8 cellular contexts compared by ENCODE assay signal in genomic region chr19:1170938-1171754, GRCh38. TPM values are rescaled to one million over a fixed set of nuclear protein-coding genes. Genes with fewer than 3 reads are reported as not detected.
DNase-seq lines count a peak whose midpoint lies in the region; ATAC-seq, FAIRE-seq and TF ChIP-seq lines count a peak whose summit lies in the region.

No MANE protein-coding gene starts in this region.

- peaks cover 7% of the 10 kb centered on the region for H4K20me1 ChIP-seq in HepG2 (ENCODE audit: insufficient read depth, low read length)

- peak; percentile 75 for DNase-seq in HepG2 (ENCODE audit: low spot score)
- DNase-seq in right lobe of liver: no peak
- DNase-seq in breast epithelium (ENCODE audit: low spot score in 2 of 2): no peak
- DNase-seq in vagina (ENCODE audit: extremely low spot score in 2 of 2): no peak
- no peak for DNase-seq in activated effector memory CD4-positive, alpha-beta T cell treated with anti-CD3 and anti-CD28 coated beads, Interleukin-2, amount 50 U/mL, for 16 hours
- no peak for DNase-seq in UCSD-AML1 (lab: John Stamatoyannopoulos, UW; ENCODE audit: unreplicated experiment)

- 0 out of 4 replicates have a peak, but pooled peaks of 1 of the 2 experiments have one; percentile 29 for TF ChIP-seq POLR2A in HepG2 (IDR thresholded peaks at IDR 0.05; ENCODE audit: insufficient read depth in 1 of 2, low read depth in 2 of 2, low read length in 2 of 2)
- TF ChIP-seq POLR2A in right lobe of liver (IDR thresholded peaks at IDR 0.05): no peak
- no peak for TF ChIP-seq POLR2A in breast epithelium (IDR thresholded peaks at IDR 0.05)
- no peak for TF ChIP-seq POLR2A in vagina (IDR thresholded peaks at IDR 0.05)

- H3K4me3 ChIP-seq in HepG2 (replicated peaks in 1 of 3; ENCODE audit: insufficient read depth in 1 of 3, low read depth in 2 of 3, low read length in 3 of 3) (peak overlapping the region; percentile 81 to 94 (median 89); a peak in 5 of 6 replicates), right lobe of liver (no peak overlapping the region), breast epithelium (peak overlapping the region in 2 of 3 donors; percentile 91 to 95), muscle layer of colon (ENCODE audit: low read depth in 1 of 2, low read length in 2 of 2) (peak overlapping the region; percentile 25 to 38), vagina (peak overlapping the region; percentile 57 to 77)

- BruUV-seq in HepG2 (replicated peaks; lab: Mats Ljungman, UMichigan): no TSS peak

- H3K36me3 ChIP-seq in HepG2 (replicated peaks in 1 of 2; ENCODE audit: control insufficient read depth in 1 of 2, insufficient read depth in 2 of 2, low read length in 2 of 2): no peaks in the 10 kb centered on the region; a peak in 1 of 5 replicates
- no peaks in the 10 kb centered on the region for H3K36me3 ChIP-seq in right lobe of liver
- H3K36me3 ChIP-seq in breast epithelium: no peaks in the 10 kb centered on the region
- H3K36me3 ChIP-seq in muscle layer of colon (ENCODE audit: insufficient read depth, low read length): no peaks in the 10 kb centered on the region
- H3K36me3 ChIP-seq in vagina: peaks cover 0 to 6% of the 10 kb centered on the region in 2 donors

- peak overlapping the region; percentile 75 for H3K27ac ChIP-seq in HepG2 (ENCODE audit: extremely low read length, insufficient read depth, low read length)
- H3K27ac ChIP-seq in right lobe of liver: peak overlapping the region in 1 of 3 donors; percentile 91
- peak overlapping the region; percentile 99 for H3K27ac ChIP-seq in breast epithelium
- peak overlapping the region; percentile 97 for H3K27ac ChIP-seq in muscle layer of colon (ENCODE audit: low read depth, low read length)
- peak overlapping the region; percentile 95 for H3K27ac ChIP-seq in vagina

- H3K79me2 ChIP-seq in HepG2 (ENCODE audit: insufficient read depth, low read length): peaks cover 65% of the 10 kb centered on the region

- TF ChIP-seq RAD21 in HepG2 (CRISPR knock-in tag; IDR thresholded peaks at IDR 0.05): no peak

- no peak overlapping the region for H2AFZ ChIP-seq in HepG2 (ENCODE audit: low read length)

- no peak; a peak in 1 of 4 replicates for TF ChIP-seq EP300 in HepG2 (IDR thresholded peaks at IDR 0.05; ENCODE audit: low read depth in 2 of 2, low read length in 2 of 2)
- TF ChIP-seq EP300 in HepG2 (CRISPR knock-in tag; IDR thresholded peaks at IDR 0.05; ENCODE audit: borderline replicate concordance): no peak

- POLR2A ChIA-PET in HepG2 (lab: Yijun Ruan, JAX): interaction anchor here (1.1 to 1.5 kb wide), 2 partner anchors 58 to 98 kb away, joined by 3 to 4 read pairs; partner anchors contain the start of gene CIRBP

- CTCF ChIA-PET in HepG2 (lab: Yijun Ruan, JAX; ENCODE audit: low intra/inter-chr PET ratio, low total read pairs): no interaction called here

- no peaks in the 10 kb centered on the region for H3K9me3 ChIP-seq in HepG2 (ENCODE audit: low read length)
- H3K9me3 ChIP-seq in right lobe of liver: no peaks in the 10 kb centered on the region
- H3K9me3 ChIP-seq in breast epithelium: no peaks in the 10 kb centered on the region
- H3K9me3 ChIP-seq in muscle layer of colon (ENCODE audit: low read length): no peaks in the 10 kb centered on the region
- H3K9me3 ChIP-seq in vagina: no peaks in the 10 kb centered on the region

- TF ChIP-seq CTCF in HepG2 (CRISPR knock-in tag; IDR thresholded peaks at IDR 0.05): peak; percentile 34
- no peak for TF ChIP-seq CTCF in right lobe of liver (IDR thresholded peaks at IDR 0.05)
- no peak for TF ChIP-seq CTCF in breast epithelium (IDR thresholded peaks at IDR 0.05)
- TF ChIP-seq CTCF in vagina (IDR thresholded peaks at IDR 0.05): no peak

- 92% methylated on average over 23 of the region's 38 CpGs for WGBS in HepG2 (ENCODE audit: low lambda C conversion rate)
- 84% methylated on average over 9 of the region's 38 CpGs for WGBS in right lobe of liver (ENCODE audit: insufficient coverage, low coverage, low lambda C conversion rate, missing lambda C conversion rate)

- in situ Hi-C loops in HepG2 (cut with HindIII; ENCODE audit: extremely low pct_ligation_motif_present, low pct_unique_long_range_greater_than_20kb): no loop called here

- intact Hi-C loops in HepG2 (cut with micrococcal nuclease; ENCODE audit: unreplicated experiment) (no loop called here), right lobe of liver (cut with DNase I) (no loop called here), breast epithelium (cut with DNase I; ENCODE audit: low total_unique reads) (no loop called here), vagina (cut with DNase I) (loop anchor here (5.0 kb wide), 1 partner anchor 39 kb away; no protein-coding TSS in a partner anchor)

- H3K27me3 ChIP-seq in HepG2 (ENCODE audit: control insufficient read depth in 1 of 2, insufficient read depth in 2 of 2, low read length in 2 of 2): no peaks in the 10 kb centered on the region
- no peaks in the 10 kb centered on the region for H3K27me3 ChIP-seq in right lobe of liver
- H3K27me3 ChIP-seq in breast epithelium: no peaks in the 10 kb centered on the region
- H3K27me3 ChIP-seq in muscle layer of colon (ENCODE audit: control insufficient read depth in 1 of 2, insufficient read depth in 2 of 2, low read length in 2 of 2): no peaks in the 10 kb centered on the region
- H3K27me3 ChIP-seq in vagina: no peaks in the 10 kb centered on the region

- H3K4me1 ChIP-seq in HepG2 (ENCODE audit: insufficient read depth, low read length) (peaks cover 81% of the 10 kb centered on the region), right lobe of liver (peaks cover 0 to 48% (median 22%) of the 10 kb centered on the region in 4 donors), breast epithelium (peaks cover 35 to 50% of the 10 kb centered on the region in 2 donors), muscle layer of colon (ENCODE audit: insufficient read depth, low read length) (peaks cover 24% of the 10 kb centered on the region), vagina (peaks cover 74% of the 10 kb centered on the region)

- no peak for FAIRE-seq in HepG2 (lab: Jason Lieb, UNC)

- peak overlapping the region; percentile 37 for H3K9ac ChIP-seq in HepG2 (ENCODE audit: insufficient read depth, low read depth, low read length)
- no peak overlapping the region for H3K9ac ChIP-seq in muscle layer of colon (ENCODE audit: low read length)

- peak overlapping the region; percentile 68 for H3K4me2 ChIP-seq in HepG2 (ENCODE audit: low read depth, low read length)

- ATAC-seq in HepG2: peak; percentile 41
- ATAC-seq in right lobe of liver: no peak
- no peak for ATAC-seq in HG03469 (IDR thresholded peaks at IDR 0.05; ENCODE audit: unreplicated experiment)

RNA-seq across cellular contexts. Expression of gene SBNO2, which starts 2.9 kb away (rescaled TPM):
- total RNA-seq in HepG2 (2016; rRNA removed; fragmentation: Illumina TruSeq; extraction: Trizol) (5.8 and 10.4 TPM in 2 replicates), right lobe of liver (10 to 100 TPM; 21.5 to 54.4 (median 25.5) TPM), breast epithelium (10 to 100 TPM; 15.4 to 63.3 (median 43.9) TPM), vagina (54.0 TPM)
- 3.3 and 3.8 TPM in 2 replicates for total RNA-seq in HepG2 (2016; cell fraction: cytosol; rRNA removed; fragmentation: Illumina TruSeq; extraction: Trizol; ENCODE audit: low read depth)
- 6.5 and 12.4 TPM in 2 replicates for total RNA-seq in HepG2 (2016; cell fraction: insoluble cytoplasmic fraction; rRNA removed; fragmentation: Illumina TruSeq; extraction: Trizol)
- 7.7 and 8.1 TPM in 2 replicates for total RNA-seq in HepG2 (2016; cell fraction: membrane; rRNA removed; fragmentation: Illumina TruSeq; extraction: Trizol)
- 10.4 and 12.1 TPM in 2 replicates for total RNA-seq in HepG2 (2016; cell fraction: nucleus; rRNA removed; fragmentation: Illumina TruSeq; extraction: Trizol)
- 8.6 and 10.8 TPM in 2 replicates for polyA plus RNA-seq in HepG2 (2011; rRNA removed)
- 4.1 and 8.0 TPM in 2 replicates for polyA plus RNA-seq in HepG2 (2011; cell fraction: cytosol; rRNA removed)
- 53.6 and 82.3 TPM in 2 replicates for polyA plus RNA-seq in HepG2 (2011; cell fraction: nucleus; rRNA removed)
- 10.8 and 11.3 TPM in 2 replicates for polyA plus RNA-seq in HepG2 (2012)
- polyA plus RNA-seq in HepG2 (2016; cell fraction: cytosol; fragmentation: Illumina TruSeq; extraction: Trizol; ENCODE audit: low read depth): 1.0 and 1.1 TPM in 2 replicates
- polyA plus RNA-seq in HepG2 (2016; cell fraction: insoluble cytoplasmic fraction; fragmentation: Illumina TruSeq; extraction: Trizol; ENCODE audit: low read depth): 6.7 and 7.7 TPM in 2 replicates
- polyA plus RNA-seq in HepG2 (2016; cell fraction: membrane; fragmentation: Illumina TruSeq; extraction: Trizol; ENCODE audit: low read depth): 2.8 and 3.4 TPM in 2 replicates
- polyA plus RNA-seq in HepG2 (2016; cell fraction: nucleus; fragmentation: Illumina TruSeq; extraction: Trizol; ENCODE audit: insufficient read depth, low read depth): 33.1 and 36.3 TPM in 2 replicates
- 21.5 and 30.2 TPM in 2 replicates for polyA minus RNA-seq in HepG2 (2011; rRNA and poly(A)+ RNA removed; ENCODE audit: low replicate concordance)
- 9.8 and 12.0 TPM in 2 replicates for polyA minus RNA-seq in HepG2 (2011; cell fraction: cytosol; rRNA and poly(A)+ RNA removed)
- 13.0 and 13.4 TPM in 2 replicates for polyA minus RNA-seq in HepG2 (2011; cell fraction: nucleus; rRNA and poly(A)+ RNA removed)

RNA-seq across cellular contexts. Expression of gene STK11, which starts 34.4 kb away (rescaled TPM):
- total RNA-seq in HepG2 (2016; rRNA removed; fragmentation: Illumina TruSeq; extraction: Trizol) (28.4 and 43.6 TPM in 2 replicates), right lobe of liver (10 to 100 TPM; 23.8 to 34.0 (median 29.5) TPM), breast epithelium (10 to 100 TPM; 32.8 to 55.0 (median 52.1) TPM), vagina (54.5 TPM)
- total RNA-seq in HepG2 (2016; cell fraction: cytosol; rRNA removed; fragmentation: Illumina TruSeq; extraction: Trizol; ENCODE audit: low read depth): 18.3 and 20.2 TPM in 2 replicates
- 23.3 and 42.4 TPM in 2 replicates for total RNA-seq in HepG2 (2016; cell fraction: insoluble cytoplasmic fraction; rRNA removed; fragmentation: Illumina TruSeq; extraction: Trizol)
- total RNA-seq in HepG2 (2016; cell fraction: membrane; rRNA removed; fragmentation: Illumina TruSeq; extraction: Trizol): 47.5 and 49.4 TPM in 2 replicates
- 33.1 and 35.0 TPM in 2 replicates for total RNA-seq in HepG2 (2016; cell fraction: nucleus; rRNA removed; fragmentation: Illumina TruSeq; extraction: Trizol)
- 27.5 and 40.8 TPM in 2 replicates for polyA plus RNA-seq in HepG2 (2011; rRNA removed)
- 31.3 and 45.7 TPM in 2 replicates for polyA plus RNA-seq in HepG2 (2011; cell fraction: cytosol; rRNA removed)
- polyA plus RNA-seq in HepG2 (2011; cell fraction: nucleus; rRNA removed): 143 and 178 TPM in 2 replicates
- 38.3 and 41.3 TPM in 2 replicates for polyA plus RNA-seq in HepG2 (2012)
- 12.4 and 14.0 TPM in 2 replicates for polyA plus RNA-seq in HepG2 (2016; cell fraction: cytosol; fragmentation: Illumina TruSeq; extraction: Trizol; ENCODE audit: low read depth)
- polyA plus RNA-seq in HepG2 (2016; cell fraction: insoluble cytoplasmic fraction; fragmentation: Illumina TruSeq; extraction: Trizol; ENCODE audit: low read depth): 24.8 and 28.5 TPM in 2 replicates
- 31.5 and 34.3 TPM in 2 replicates for polyA plus RNA-seq in HepG2 (2016; cell fraction: membrane; fragmentation: Illumina TruSeq; extraction: Trizol; ENCODE audit: low read depth)
- 76.9 and 78.9 TPM in 2 replicates for polyA plus RNA-seq in HepG2 (2016; cell fraction: nucleus; fragmentation: Illumina TruSeq; extraction: Trizol; ENCODE audit: insufficient read depth, low read depth)
- 2.2 and 54.9 TPM in 2 replicates for polyA minus RNA-seq in HepG2 (2011; rRNA and poly(A)+ RNA removed; ENCODE audit: low replicate concordance)
- polyA minus RNA-seq in HepG2 (2011; cell fraction: cytosol; rRNA and poly(A)+ RNA removed): 24.1 and 27.3 TPM in 2 replicates
- 21.8 and 30.2 TPM in 2 replicates for polyA minus RNA-seq in HepG2 (2011; cell fraction: nucleus; rRNA and poly(A)+ RNA removed)

Comparison
In these comparisons a context has a peak if more than half of its experiments do, and no peak if none do; other contexts are left out.
1. H3K4me3 ChIP-seq: peak in HepG2 (3 of 3), breast epithelium (2 of 3), muscle layer of colon (2 of 2) and vagina (2 of 2); none in right lobe of liver (0 of 3).